Comparison of ENCODE assay signal across 22 cellular contexts in the genomic region with DNA sequence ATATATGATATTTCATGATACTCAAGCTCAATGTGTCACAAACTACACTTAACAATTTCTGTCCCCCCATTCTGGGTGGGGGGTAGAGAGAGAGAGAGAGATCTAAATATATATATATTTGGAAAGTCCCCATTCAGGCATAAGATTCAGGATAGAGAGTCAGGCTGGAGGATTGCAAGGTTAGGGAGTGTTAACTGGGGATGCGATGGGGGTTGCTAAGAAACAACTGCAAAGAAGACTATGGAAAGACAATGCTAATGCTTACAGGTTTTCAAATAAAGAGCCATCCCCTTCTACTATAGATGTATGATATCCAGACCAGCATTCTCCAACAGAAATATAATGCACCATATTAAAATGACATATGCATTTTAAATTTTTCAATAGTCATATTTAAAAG.
"Had no signal": no experiment of that assay in that cellular context is flagged by ENCODE, and none has a peak within 500 bp of the region (broad histone marks: within the 10 kb centered on the region; RNA-seq: fewer than 3 reads in every experiment).

No MANE protein-coding gene starts in this region.

- H3K36me3 ChIP-seq: left ventricle myocardium inferior, ovary, right atrium auricular region, spleen, tibial nerve, uterus had no signal

- H3K4me3 ChIP-seq: hepatocyte, left ventricle myocardium inferior, lung, mucosa of descending colon, ovary, right atrium auricular region, skin epidermis, spleen, tibial nerve, uterus had no signal

- H3K4me1 ChIP-seq: left ventricle myocardium inferior, right atrium auricular region, spleen, tibial nerve, uterus had no signal

- H3K9me3 ChIP-seq: mucosa of descending colon, ovary, right atrium auricular region, uterus had no signal

- H3K27me3 ChIP-seq: hepatocyte, ovary, right atrium auricular region, spleen, tibial nerve, uterus had no signal

- DNase-seq: islet precursor cell; left ventricle myocardium inferior; midbrain; naive thymus-derived CD4-positive, alpha-beta T cell; ovary; spleen; stimulated activated CD4-positive, alpha-beta T cell treated with anti-CD3 and anti-CD28 coated beads, Interleukin-2, amount 100 ng/mL, for 48 hours; stimulated activated CD4-positive, alpha-beta T cell treated with anti-CD3 and anti-CD28 coated beads, Interleukin-4, amount 100 ng/mL, for 4 hours; stimulated activated CD8-positive, alpha-beta memory T cell treated with anti-CD3 and anti-CD28 coated beads, Interleukin-4, amount 100 ng/mL, for 48 hours; stimulated activated naive CD4-positive, alpha-beta T cell treated with Interleukin-2 at 50 U/mL for 16 hours; stimulated activated naive CD8-positive, alpha-beta T cell treated with anti-CD3 and anti-CD28 coated beads, Interleukin-15, amount 100 ng/mL, for 72 hours; substantia nigra; uterus had no signal

- H3K27ac ChIP-seq: left ventricle myocardium inferior, ovary, right atrium auricular region, skin epidermis, spleen, tibial nerve, uterus had no signal

- ATAC-seq: naive thymus-derived CD4-positive, alpha-beta T cell; natural killer cell treated with Interleukin-12 subunit alpha and Interleukin-12 subunit beta and Interleukin-15 and Interleukin-18, amount 100 ng/mL, for 72 hours; sciatic nerve; stimulated activated memory B cell treated with anti-CD40 and anti-IgM and Interleukin-4, amounts not matched to agents 10 μg/mL and 1 μg/mL and 100 μg/mL, for 72 hours; stimulated activated naive CD8-positive, alpha-beta T cell treated with anti-CD3 and anti-CD28 coated beads, Interleukin-15, amount 100 ng/mL, for 72 hours had no signal
